Comparison of ENCODE assay signal across 18 cellular contexts in genomic region chr7:140330128-140330527, GRCh38.
A peak's percentile ranks its signal among the peaks of the same experiment; 100 is the strongest.
DNase-seq lines count a peak whose midpoint lies in the region; ATAC-seq and TF ChIP-seq lines count a peak whose summit lies in the region.
"Had no signal": no experiment of that assay in that cellular context is flagged by ENCODE, and none has a peak within 500 bp of the region (broad histone marks: within the 10 kb centered on the region; RNA-seq: fewer than 3 reads in every experiment).

No MANE protein-coding gene starts in this region.

- no peaks in the 10 kb centered on the region for H3K9me3 Mint-ChIP-seq in natural killer cell treated with Interleukin-12 subunit alpha and Interleukin-12 subunit beta and Interleukin-15 and Interleukin-18, amount 100 ng/mL, for 72 hours
- H3K9me3 Mint-ChIP-seq: activated CD4-positive, alpha-beta memory T cell treated with anti-CD3 and anti-CD28 coated beads, Interleukin-2, amount 10 ng/mL, durations not matched to agents 7 days and 5 days; activated naive CD4-positive, alpha-beta T cell treated with anti-CD3 and anti-CD28 coated beads, Interleukin-2, amount 50 U/mL, for 24 hours; activated T-cell treated with anti-CD3 and anti-CD28 coated beads, Interleukin-2, amount 50 U/mL, for 24 hours; CD4-positive, alpha-beta T cell had no signal

- ATAC-seq in GM19452 (IDR thresholded peaks at IDR 0.05; ENCODE audit: unreplicated experiment), result no peak
- no peak for ATAC-seq in natural killer cell treated with Interleukin-12 subunit alpha and Interleukin-12 subunit beta and Interleukin-15 and Interleukin-18, amount 100 ng/mL, for 72 hours
- ATAC-seq: GM12878, HepG2, right cardiac atrium had no signal

- H3K4me1 ChIP-seq in spleen, result peaks cover 0 to 14% (median 8%) of the 10 kb centered on the region in 6 donors

- peaks cover 0 to 23% (median 14%) of the 10 kb centered on the region in 6 donors for H3K36me3 ChIP-seq in spleen

- no peak for TF ChIP-seq CTCF in spleen (IDR thresholded peaks at IDR 0.05 in 8 of 11, conservative IDR thresholded peaks at IDR 0.05 in 3 of 11)

- H3K4me3 Mint-ChIP-seq in natural killer cell treated with Interleukin-12 subunit alpha and Interleukin-12 subunit beta and Interleukin-15 and Interleukin-18, amount 100 ng/mL, for 72 hours, result no peak overlapping the region
- H3K4me3 Mint-ChIP-seq: activated CD4-positive, alpha-beta memory T cell treated with anti-CD3 and anti-CD28 coated beads, Interleukin-2, amount 10 ng/mL, durations not matched to agents 7 days and 5 days; activated naive CD4-positive, alpha-beta T cell treated with anti-CD3 and anti-CD28 coated beads, Interleukin-2, amount 50 U/mL, for 24 hours; activated T-cell treated with anti-CD3 and anti-CD28 coated beads, Interleukin-2, amount 50 U/mL, for 24 hours; CD4-positive, alpha-beta T cell had no signal

- no peak for TF ChIP-seq POLR2A in spleen (IDR thresholded peaks at IDR 0.05)

- DNase-seq in DMS79 treated with DMSO at 0.1 percent for 48 hours (lab: John Stamatoyannopoulos, UW) (peak; percentile 83), NCI-H2227 treated with DMSO at 0.1 percent for 48 hours (lab: John Stamatoyannopoulos, UW) (peak; percentile 29), inferior parietal cortex (ENCODE audit: extremely low spot score) (peak; percentile 20), spleen (peak; percentile 39), ureter (ENCODE audit: low spot score) (no peak), activated gamma-delta T cell treated with Interleukin-2 at 50 U/mL for 16 hours (no peak)
- no peak for DNase-seq in natural killer cell treated with Interleukin-12 subunit alpha and Interleukin-12 subunit beta and Interleukin-15 and Interleukin-18, amount 100 ng/mL, for 72 hours (ENCODE audit: low spot score)
- DNase-seq: activated CD4-positive, alpha-beta memory T cell treated with anti-CD3 and anti-CD28 coated beads, Interleukin-2, amount 10 ng/mL, durations not matched to agents 7 days and 5 days; activated T-cell treated with anti-CD3 and anti-CD28 coated beads, Interleukin-2, amount 50 U/mL, for 24 hours; CD4-positive, alpha-beta T cell; GOT3; left ventricle myocardium inferior; NCI-H774; right cardiac atrium had no signal

- no peaks in the 10 kb centered on the region for H3K27me3 Mint-ChIP-seq in natural killer cell treated with Interleukin-12 subunit alpha and Interleukin-12 subunit beta and Interleukin-15 and Interleukin-18, amount 100 ng/mL, for 72 hours
- H3K27me3 Mint-ChIP-seq: activated CD4-positive, alpha-beta memory T cell treated with anti-CD3 and anti-CD28 coated beads, Interleukin-2, amount 10 ng/mL, durations not matched to agents 7 days and 5 days; activated naive CD4-positive, alpha-beta T cell treated with anti-CD3 and anti-CD28 coated beads, Interleukin-2, amount 50 U/mL, for 24 hours; activated T-cell treated with anti-CD3 and anti-CD28 coated beads, Interleukin-2, amount 50 U/mL, for 24 hours; CD4-positive, alpha-beta T cell had no signal

- intact Hi-C loops in spleen (cut with DNase I; ENCODE audit: low total_unique reads), result no loop called here

- H3K4me3 ChIP-seq in spleen, result no peak overlapping the region
- H3K4me3 ChIP-seq: GM12878, left ventricle myocardium inferior had no signal

- no peaks in the 10 kb centered on the region for H3K27me3 ChIP-seq in spleen (replicated peaks in 1 of 7)

- no peak overlapping the region for H3K27ac Mint-ChIP-seq in natural killer cell treated with Interleukin-12 subunit alpha and Interleukin-12 subunit beta and Interleukin-15 and Interleukin-18, amount 100 ng/mL, for 72 hours
- H3K27ac Mint-ChIP-seq: activated CD4-positive, alpha-beta memory T cell treated with anti-CD3 and anti-CD28 coated beads, Interleukin-2, amount 10 ng/mL, durations not matched to agents 7 days and 5 days; activated naive CD4-positive, alpha-beta T cell treated with anti-CD3 and anti-CD28 coated beads, Interleukin-2, amount 50 U/mL, for 24 hours; activated T-cell treated with anti-CD3 and anti-CD28 coated beads, Interleukin-2, amount 50 U/mL, for 24 hours; CD4-positive, alpha-beta T cell had no signal

- WGBS in spleen, 5 donors, result 90 to 96% (median 94%) methylated on average over 13 of the region's 13 CpGs

- peaks cover 6% of the 10 kb centered on the region for H3K36me3 Mint-ChIP-seq in natural killer cell treated with Interleukin-12 subunit alpha and Interleukin-12 subunit beta and Interleukin-15 and Interleukin-18, amount 100 ng/mL, for 72 hours

- H3K9me3 ChIP-seq in spleen, result no peaks in the 10 kb centered on the region
- H3K9me3 ChIP-seq: left ventricle myocardium inferior had no signal

- peaks cover 0 to 3% of the 10 kb centered on the region in 2 donors for H3K4me1 Mint-ChIP-seq in natural killer cell treated with Interleukin-12 subunit alpha and Interleukin-12 subunit beta and Interleukin-15 and Interleukin-18, amount 100 ng/mL, for 72 hours (ENCODE audit: low read depth in 2 of 2)
- H3K4me1 Mint-ChIP-seq: activated CD4-positive, alpha-beta memory T cell treated with anti-CD3 and anti-CD28 coated beads, Interleukin-2, amount 10 ng/mL, durations not matched to agents 7 days and 5 days; activated naive CD4-positive, alpha-beta T cell treated with anti-CD3 and anti-CD28 coated beads, Interleukin-2, amount 50 U/mL, for 24 hours had no signal

- no peak overlapping the region for H3K27ac ChIP-seq in spleen
- H3K27ac ChIP-seq: left ventricle myocardium inferior had no signal

Comparison
In these comparisons a context has a peak if more than half of its experiments do, and no peak if none do; other contexts are left out.
1. DNase-seq: peak in DMS79 treated with DMSO at 0.1 percent for 48 hours (single experiment), NCI-H2227 treated with DMSO at 0.1 percent for 48 hours (single experiment), inferior parietal cortex (single experiment) and spleen (single experiment); none in ureter (single experiment), natural killer cell treated with Interleukin-12 subunit alpha and Interleukin-12 subunit beta and Interleukin-15 and Interleukin-18, amount 100 ng/mL, for 72 hours (single experiment) and activated gamma-delta T cell treated with Interleukin-2 at 50 U/mL for 16 hours (single experiment).